In genomic region chr1:109548321-109549267, GRCh38 we compare ENCODE assay signal across 1 cellular context.
TF ChIP-seq lines count a peak whose summit lies in the region.

Gene GNAI3 (plus strand): TSS chr1:109548615. CDS start chr1:109548721, 106 bp downstream.

TF ChIP-seq in HepG2, 621 proteins besides CTCF, POLR2A, EP300 and RAD21 (continued from another document and continues in another):
- TF ChIP-seq, protein P1, sequence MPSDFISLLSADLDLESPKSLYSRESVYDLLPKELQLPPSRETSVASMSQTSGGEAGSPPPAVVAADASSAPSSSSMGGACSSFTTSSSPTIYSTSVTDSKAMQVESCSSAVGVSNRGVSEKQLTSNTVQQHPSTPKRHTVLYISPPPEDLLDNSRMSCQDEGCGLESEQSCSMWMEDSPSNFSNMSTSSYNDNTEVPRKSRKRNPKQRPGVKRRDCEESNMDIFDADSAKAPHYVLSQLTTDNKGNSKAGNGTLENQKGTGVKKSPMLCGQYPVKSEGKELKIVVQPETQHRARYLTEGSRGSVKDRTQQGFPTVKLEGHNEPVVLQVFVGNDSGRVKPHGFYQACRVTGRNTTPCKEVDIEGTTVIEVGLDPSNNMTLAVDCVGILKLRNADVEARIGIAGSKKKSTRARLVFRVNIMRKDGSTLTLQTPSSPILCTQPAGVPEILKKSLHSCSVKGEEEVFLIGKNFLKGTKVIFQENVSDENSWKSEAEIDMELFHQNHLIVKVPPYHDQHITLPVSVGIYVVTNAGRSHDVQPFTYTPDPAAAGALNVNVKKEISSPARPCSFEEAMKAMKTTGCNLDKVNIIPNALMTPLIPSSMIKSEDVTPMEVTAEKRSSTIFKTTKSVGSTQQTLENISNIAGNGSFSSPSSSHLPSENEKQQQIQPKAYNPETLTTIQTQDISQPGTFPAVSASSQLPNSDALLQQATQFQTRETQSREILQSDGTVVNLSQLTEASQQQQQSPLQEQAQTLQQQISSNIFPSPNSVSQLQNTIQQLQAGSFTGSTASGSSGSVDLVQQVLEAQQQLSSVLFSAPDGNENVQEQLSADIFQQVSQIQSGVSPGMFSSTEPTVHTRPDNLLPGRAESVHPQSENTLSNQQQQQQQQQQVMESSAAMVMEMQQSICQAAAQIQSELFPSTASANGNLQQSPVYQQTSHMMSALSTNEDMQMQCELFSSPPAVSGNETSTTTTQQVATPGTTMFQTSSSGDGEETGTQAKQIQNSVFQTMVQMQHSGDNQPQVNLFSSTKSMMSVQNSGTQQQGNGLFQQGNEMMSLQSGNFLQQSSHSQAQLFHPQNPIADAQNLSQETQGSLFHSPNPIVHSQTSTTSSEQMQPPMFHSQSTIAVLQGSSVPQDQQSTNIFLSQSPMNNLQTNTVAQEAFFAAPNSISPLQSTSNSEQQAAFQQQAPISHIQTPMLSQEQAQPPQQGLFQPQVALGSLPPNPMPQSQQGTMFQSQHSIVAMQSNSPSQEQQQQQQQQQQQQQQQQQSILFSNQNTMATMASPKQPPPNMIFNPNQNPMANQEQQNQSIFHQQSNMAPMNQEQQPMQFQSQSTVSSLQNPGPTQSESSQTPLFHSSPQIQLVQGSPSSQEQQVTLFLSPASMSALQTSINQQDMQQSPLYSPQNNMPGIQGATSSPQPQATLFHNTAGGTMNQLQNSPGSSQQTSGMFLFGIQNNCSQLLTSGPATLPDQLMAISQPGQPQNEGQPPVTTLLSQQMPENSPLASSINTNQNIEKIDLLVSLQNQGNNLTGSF (CRISPR knock-in tag; IDR thresholded peaks at IDR 0.05), result no peak
- TF ChIP-seq SOX5 (CRISPR knock-in tag; IDR thresholded peaks at IDR 0.05; ENCODE audit: borderline replicate concordance) (peak; percentile 46; the same call in 1 of the 2 replicates), RBM39 (IDR thresholded peaks at IDR 0.05; ENCODE audit: low read depth, low read length, poor library complexity, severe bottlenecking) (peak; percentile 75), FOXO1 (CRISPR knock-in tag; IDR thresholded peaks at IDR 0.05) (peak; percentile 71), PRDM10 (CRISPR knock-in tag; IDR thresholded peaks at IDR 0.05; ENCODE audit: low read depth) (peak; percentile 61; the same call in 1 of the 2 replicates), ZNF781 (CRISPR knock-in tag; IDR thresholded peaks at IDR 0.05; ENCODE audit: borderline replicate concordance, not compliant biosample characterization) (no peak), ATRX (CRISPR knock-in tag; IDR thresholded peaks at IDR 0.05; ENCODE audit: borderline replicate concordance) (no peak), GZF1 (CRISPR knock-in tag; IDR thresholded peaks at IDR 0.05) (no peak), ZNF589 (CRISPR knock-in tag; conservative IDR thresholded peaks at IDR 0.05) (peak; percentile 59; the same call in 1 of the 2 replicates), KDM1A (CRISPR knock-in tag; IDR thresholded peaks at IDR 0.05) (no peak), MTA1 (CRISPR knock-in tag; IDR thresholded peaks at IDR 0.05; ENCODE audit: borderline replicate concordance) (peak; percentile 55; the same call in 1 of the 2 replicates), MEF2D (CRISPR knock-in tag; IDR thresholded peaks at IDR 0.05) (peak; percentile 80; the same call in 1 of the 2 replicates), ZNF367 (CRISPR knock-in tag; IDR thresholded peaks at IDR 0.05; ENCODE audit: borderline replicate concordance) (no peak), RFX1 (IDR thresholded peaks at IDR 0.05) (no peak), ISL2 (CRISPR knock-in tag; IDR thresholded peaks at IDR 0.05) (peak; percentile 60), NR2F1 (CRISPR knock-in tag; IDR thresholded peaks at IDR 0.05) (no peak), ZNF839 (CRISPR knock-in tag; IDR thresholded peaks at IDR 0.05; ENCODE audit: borderline replicate concordance) (no peak), ZNF317 (CRISPR knock-in tag; IDR thresholded peaks at IDR 0.05) (0 out of 2 replicates have a peak, but pooled peaks have one; percentile 16), PAX8 (CRISPR knock-in tag; IDR thresholded peaks at IDR 0.05; ENCODE audit: borderline replicate concordance) (0 out of 2 replicates have a peak, but pooled peaks have one; percentile 65), ZFP1 (CRISPR knock-in tag; IDR thresholded peaks at IDR 0.05) (no peak), TRIM24 (CRISPR knock-in tag; IDR thresholded peaks at IDR 0.05) (no peak), SUZ12 (IDR thresholded peaks at IDR 0.05; ENCODE audit: low read depth, low read length) (no peak), MBNL3 (CRISPR knock-in tag; conservative IDR thresholded peaks at IDR 0.05) (no peak), ATF3 (CRISPR knock-in tag; IDR thresholded peaks at IDR 0.05) (no peak), SP5 (CRISPR knock-in tag; IDR thresholded peaks at IDR 0.05; ENCODE audit: borderline replicate concordance, low read depth) (no peak), MED8 (CRISPR knock-in tag; IDR thresholded peaks at IDR 0.05; ENCODE audit: insufficient replicate concordance) (no peak), ZNF878 (CRISPR knock-in tag; IDR thresholded peaks at IDR 0.05) (no peak), NFKB2 (CRISPR knock-in tag; IDR thresholded peaks at IDR 0.05; ENCODE audit: borderline replicate concordance) (peak; percentile 51; the same call in 1 of the 2 replicates), IKZF1 (IDR thresholded peaks at IDR 0.05) (no peak), ZNF335 (CRISPR knock-in tag; IDR thresholded peaks at IDR 0.05) (no peak), TBX2 (CRISPR knock-in tag; IDR thresholded peaks at IDR 0.05; ENCODE audit: borderline replicate concordance) (peak; percentile 72; the same call in 1 of the 2 replicates), SSRP1 (CRISPR knock-in tag; IDR thresholded peaks at IDR 0.05) (no peak), ZNF891 (CRISPR knock-in tag; IDR thresholded peaks at IDR 0.05) (peak; percentile 86), YEATS2 (CRISPR knock-in tag; IDR thresholded peaks at IDR 0.05; ENCODE audit: borderline replicate concordance) (peak; percentile 86; the same call in 1 of the 2 replicates), RAD51 (IDR thresholded peaks at IDR 0.05; ENCODE audit: borderline replicate concordance) (no peak), MLXIP (CRISPR knock-in tag; IDR thresholded peaks at IDR 0.05; ENCODE audit: borderline replicate concordance) (no peak), ARHGAP35 (CRISPR knock-in tag; IDR thresholded peaks at IDR 0.05; ENCODE audit: borderline replicate concordance) (peak; percentile 89; the same call in 1 of the 2 replicates), ZNF619 (CRISPR knock-in tag; IDR thresholded peaks at IDR 0.05) (no peak; the same call in 1 of the 2 replicates), SMARCE1 (IDR thresholded peaks at IDR 0.05; ENCODE audit: borderline replicate concordance) (no peak), CBX2 (IDR thresholded peaks at IDR 0.05; ENCODE audit: low read depth, low read length) (no peak), CBX2 (CRISPR knock-in tag; IDR thresholded peaks at IDR 0.05; ENCODE audit: low read depth) (no peak)
- TF ChIP-seq, protein P2, sequence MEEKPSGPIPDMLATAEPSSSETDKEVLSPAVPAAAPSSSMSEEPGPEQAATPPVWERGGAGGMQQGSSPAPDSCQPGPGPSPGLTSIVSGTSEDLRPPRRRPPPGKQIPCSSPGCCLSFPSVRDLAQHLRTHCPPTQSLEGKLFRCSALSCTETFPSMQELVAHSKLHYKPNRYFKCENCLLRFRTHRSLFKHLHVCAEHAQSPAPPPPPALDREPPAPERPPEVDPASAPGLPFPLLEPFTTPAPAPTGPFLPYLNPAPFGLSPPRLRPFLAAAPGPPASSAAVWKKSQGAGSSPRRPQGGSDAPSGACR (CRISPR knock-in tag; IDR thresholded peaks at IDR 0.05), result no peak
- TF ChIP-seq, protein P3, sequence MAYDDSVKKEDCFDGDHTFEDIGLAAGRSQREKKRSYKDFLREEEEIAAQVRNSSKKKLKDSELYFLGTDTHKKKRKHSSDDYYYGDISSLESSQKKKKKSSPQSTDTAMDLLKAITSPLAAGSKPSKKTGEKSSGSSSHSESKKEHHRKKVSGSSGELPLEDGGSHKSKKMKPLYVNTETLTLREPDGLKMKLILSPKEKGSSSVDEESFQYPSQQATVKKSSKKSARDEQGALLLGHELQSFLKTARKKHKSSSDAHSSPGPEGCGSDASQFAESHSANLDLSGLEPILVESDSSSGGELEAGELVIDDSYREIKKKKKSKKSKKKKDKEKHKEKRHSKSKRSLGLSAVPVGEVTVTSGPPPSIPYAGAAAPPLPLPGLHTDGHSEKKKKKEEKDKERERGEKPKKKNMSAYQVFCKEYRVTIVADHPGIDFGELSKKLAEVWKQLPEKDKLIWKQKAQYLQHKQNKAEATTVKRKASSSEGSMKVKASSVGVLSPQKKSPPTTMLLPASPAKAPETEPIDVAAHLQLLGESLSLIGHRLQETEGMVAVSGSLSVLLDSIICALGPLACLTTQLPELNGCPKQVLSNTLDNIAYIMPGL (CRISPR knock-in tag; IDR thresholded peaks at IDR 0.05; ENCODE audit: borderline replicate concordance in 1 of 2, low read depth in 1 of 2), result peak; percentile 80 to 90
- TF ChIP-seq, protein P4, sequence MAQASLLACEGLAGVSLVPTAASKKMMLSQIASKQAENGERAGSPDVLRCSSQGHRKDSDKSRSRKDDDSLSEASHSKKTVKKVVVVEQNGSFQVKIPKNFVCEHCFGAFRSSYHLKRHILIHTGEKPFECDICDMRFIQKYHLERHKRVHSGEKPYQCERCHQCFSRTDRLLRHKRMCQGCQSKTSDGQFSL (CRISPR knock-in tag; IDR thresholded peaks at IDR 0.05), result no peak
- TF ChIP-seq, protein P5, sequence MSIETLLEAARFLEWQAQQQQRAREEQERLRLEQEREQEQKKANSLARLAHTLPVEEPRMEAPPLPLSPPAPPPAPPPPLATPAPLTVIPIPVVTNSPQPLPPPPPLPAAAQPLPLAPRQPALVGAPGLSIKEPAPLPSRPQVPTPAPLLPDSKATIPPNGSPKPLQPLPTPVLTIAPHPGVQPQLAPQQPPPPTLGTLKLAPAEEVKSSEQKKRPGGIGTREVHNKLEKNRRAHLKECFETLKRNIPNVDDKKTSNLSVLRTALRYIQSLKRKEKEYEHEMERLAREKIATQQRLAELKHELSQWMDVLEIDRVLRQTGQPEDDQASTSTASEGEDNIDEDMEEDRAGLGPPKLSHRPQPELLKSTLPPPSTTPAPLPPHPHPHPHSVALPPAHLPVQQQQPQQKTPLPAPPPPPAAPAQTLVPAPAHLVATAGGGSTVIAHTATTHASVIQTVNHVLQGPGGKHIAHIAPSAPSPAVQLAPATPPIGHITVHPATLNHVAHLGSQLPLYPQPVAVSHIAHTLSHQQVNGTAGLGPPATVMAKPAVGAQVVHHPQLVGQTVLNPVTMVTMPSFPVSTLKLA (IDR thresholded peaks at IDR 0.05), result no peak
